35 cellular contexts compared by ENCODE assay signal in the genomic region with DNA sequence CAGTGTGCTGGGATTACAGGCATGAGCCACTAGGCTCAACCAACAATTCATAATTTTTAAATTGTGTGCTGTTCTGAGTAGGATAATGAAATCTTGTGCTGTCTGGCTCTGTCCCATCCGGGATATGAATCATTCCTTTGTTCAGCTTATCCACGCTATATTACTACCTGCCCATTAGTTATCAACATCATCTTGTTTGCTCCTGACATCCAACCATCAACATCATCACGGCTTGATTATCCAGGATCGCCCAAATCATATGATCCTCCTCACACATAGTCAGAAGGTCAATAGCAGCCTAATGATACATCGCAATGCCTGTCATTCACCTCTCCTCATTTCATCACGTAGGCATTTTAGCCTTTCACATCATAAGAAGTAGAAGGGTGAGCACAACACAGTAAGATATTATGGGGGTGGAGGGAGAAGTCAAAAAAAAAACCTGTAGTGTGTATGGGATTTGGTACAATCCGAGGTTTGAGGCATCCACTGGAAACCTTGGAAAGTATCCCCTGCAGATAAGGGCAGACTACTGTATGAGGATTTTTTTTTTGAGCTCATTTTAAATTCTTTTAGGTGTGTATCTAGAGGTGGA.
DNase-seq lines count a peak whose midpoint lies in the region; ATAC-seq, FAIRE-seq and TF ChIP-seq lines count a peak whose summit lies in the region.
"Had no signal": no experiment of that assay in that cellular context is flagged by ENCODE, and none has a peak within 500 bp of the region (broad histone marks: within the 10 kb centered on the region; RNA-seq: fewer than 3 reads in every experiment).

No MANE protein-coding gene starts in this region.

- POLR2A ChIA-PET in A549 (lab: Yijun Ruan, JAX) (interaction anchor here (1.7 kb wide), 1 partner anchor 77 kb away, joined by 6 read pairs; a partner anchor contains a TSS), activated B cell treated with CpG ODN at 0.5 μM for 24 hours (lab: Charles Lee) (interaction anchor here (1.0 kb wide), 1 partner anchor 12 kb away, joined by 3 read pairs; no protein-coding TSS in a partner anchor)

- peaks cover 7% of the 10 kb centered on the region; the same call in 1 of the 3 replicates for H3K9me3 ChIP-seq in A549
- H3K9me3 ChIP-seq: body of pancreas, thyroid gland had no signal

- TF ChIP-seq EP300 in A549 (IDR thresholded peaks at IDR 0.05) = no peak; a peak in 1 of 5 replicates

- CTCF ChIA-PET in A549 (lab: Yijun Ruan, JAX) = interaction anchor here (1.3 kb wide), 1 partner anchor 9 kb away, joined by 3 read pairs; no protein-coding TSS in a partner anchor
- CTCF ChIA-PET in activated B cell treated with CpG ODN at 0.5 μM for 24 hours (lab: Charles Lee) = no interaction called here

- peak overlapping the region in 1 of 2 experiments; percentile 47; a peak in 2 of 6 replicates for H3K27ac ChIP-seq in A549
- H3K27ac ChIP-seq: body of pancreas, parathyroid adenoma, right atrium auricular region, stomach, thyroid gland, WERI-Rb-1 had no signal

- ATAC-seq in A549 (peak; percentile 91 to 96), activated B cell treated with CpG ODN at 0.5 μM for 24 hours (ENCODE audit: low read depth) (no peak)
- ATAC-seq: activated CD8-positive, alpha-beta memory T cell treated with anti-CD3 and anti-CD28 coated beads, Interleukin-2, amount 10 ng/mL, durations not matched to agents 7 days and 5 days; body of pancreas; left cardiac atrium; Right ventricle myocardium inferior had no signal

- peaks cover 16% of the 10 kb centered on the region for H3K9me3 Mint-ChIP-seq in activated B cell treated with CpG ODN at 0.5 μM for 24 hours
- H3K9me3 Mint-ChIP-seq: activated CD4-positive, alpha-beta T cell treated with anti-CD3 and anti-CD28 coated beads, Interleukin-2, amount 10 ng/mL, durations not matched to agents 7 days and 5 days had no signal

- TF ChIP-seq POLR2A in A549 (IDR thresholded peaks at IDR 0.05; ENCODE audit: low read length) = no peak

- peak overlapping the region; percentile 35; the same call in 2 of the 3 replicates for H3K4me2 ChIP-seq in A549
- H3K4me2 ChIP-seq: smooth muscle cell had no signal

- no peaks in the 10 kb centered on the region for H3K27me3 Mint-ChIP-seq in activated B cell treated with CpG ODN at 0.5 μM for 24 hours

- H3K27ac Mint-ChIP-seq in activated B cell treated with CpG ODN at 0.5 μM for 24 hours = peak overlapping the region; percentile 22
- H3K27ac Mint-ChIP-seq: activated CD4-positive, alpha-beta T cell treated with anti-CD3 and anti-CD28 coated beads, Interleukin-2, amount 10 ng/mL, durations not matched to agents 7 days and 5 days; activated CD8-positive, alpha-beta memory T cell treated with anti-CD3 and anti-CD28 coated beads, Interleukin-2, amount 10 ng/mL, durations not matched to agents 7 days and 5 days; H9; nephron progenitor cell had no signal

- H3K4me1 ChIP-seq in A549 = peaks cover 25% of the 10 kb centered on the region
- H3K4me1 ChIP-seq: body of pancreas, parathyroid adenoma, right atrium auricular region, thyroid gland had no signal

- peaks cover 45% of the 10 kb centered on the region for H3K4me1 Mint-ChIP-seq in activated B cell treated with CpG ODN at 0.5 μM for 24 hours
- H3K4me1 Mint-ChIP-seq: H9, nephron progenitor cell had no signal

- intact Hi-C loops in activated B cell treated with CpG ODN at 0.5 μM for 24 hours (cut with micrococcal nuclease) = no loop called here

- no peaks in the 10 kb centered on the region for H3K36me3 Mint-ChIP-seq in activated B cell treated with CpG ODN at 0.5 μM for 24 hours (ENCODE audit: low read depth)

- no peak overlapping the region for H3K4me3 Mint-ChIP-seq in activated B cell treated with CpG ODN at 0.5 μM for 24 hours
- H3K4me3 Mint-ChIP-seq: activated CD4-positive, alpha-beta T cell treated with anti-CD3 and anti-CD28 coated beads, Interleukin-2, amount 10 ng/mL, durations not matched to agents 7 days and 5 days; activated CD8-positive, alpha-beta memory T cell treated with anti-CD3 and anti-CD28 coated beads, Interleukin-2, amount 10 ng/mL, durations not matched to agents 7 days and 5 days; H9; nephron progenitor cell had no signal

- 9% methylated on average over 7 of the region's 7 CpGs for WGBS in A549 (ENCODE audit: missing lambda C conversion rate)

- DNase-seq in A549 (ENCODE audit: low read depth in 1 of 2, low spot score in 1 of 2) (peak; percentile 25 to 77), NCI-H2227 treated with DMSO at 0.1 percent for 48 hours (lab: John Stamatoyannopoulos, UW) (peak; percentile 21), activated B cell treated with CpG ODN at 0.5 μM for 24 hours (no peak), fibroblast of the aortic adventitia (ENCODE audit: low read depth) (peak; percentile 61), NCI-H1092 treated with DMSO at 0.1 percent for 48 hours (lab: John Stamatoyannopoulos, UW) (no peak), NCI-H1436 treated with DMSO at 0.1 percent for 48 hours (lab: John Stamatoyannopoulos, UW) (no peak), NCI-H82 (lab: John Stamatoyannopoulos, UW) (no peak), cerebellar cortex (ENCODE audit: low spot score) (no peak)
- DNase-seq: activated CD4-positive, alpha-beta T cell treated with anti-CD3 and anti-CD28 coated beads, Interleukin-2, amount 10 ng/mL, durations not matched to agents 7 days and 5 days; activated CD8-positive, alpha-beta memory T cell treated with anti-CD3 and anti-CD28 coated beads, Interleukin-2, amount 10 ng/mL, durations not matched to agents 7 days and 5 days; activated naive CD4-positive, alpha-beta T cell treated with Interleukin-2 at 50 U/mL for 16 hours; activated T-cell treated with anti-CD3 and anti-CD28 coated beads, Interleukin-2, amount 50 U/mL, for 48 hours; body of pancreas; DMS153; effector CD8-positive, alpha-beta T cell; erythroblast; H9; left cardiac atrium; MV-4-11; NCI-H69; nephron progenitor cell; stimulated activated CD4-positive, alpha-beta T cell treated with anti-CD3 and anti-CD28 coated beads, Interleukin-1b, Interleukin-23, amount 100 ng/mL, for 48 hours; stimulated activated CD8-positive, alpha-beta memory T cell treated with anti-CD3 and anti-CD28 coated beads, Interleukin-4, amount 100 ng/mL, for 48 hours; stomach; SW 1271; T1000; thyroid gland; WERI-Rb-1 had no signal

- no peak for TF ChIP-seq CTCF in A549 (IDR thresholded peaks at IDR 0.05)
- TF ChIP-seq CTCF in activated B cell treated with CpG ODN at 0.5 μM for 24 hours (IDR thresholded peaks at IDR 0.05) = no peak
- TF ChIP-seq CTCF in fibroblast of the aortic adventitia (IDR thresholded peaks at IDR 0.05; ENCODE audit: insufficient read depth, low read length) = no peak

- no peak for FAIRE-seq in A549 (lab: Jason Lieb, UNC)
- FAIRE-seq: frontal cortex, GM19239, HTR-8/SVneo had no signal

- H3K4me3 ChIP-seq in A549 (no peak overlapping the region), fibroblast of the aortic adventitia (ENCODE audit: low read depth, low read length) (no peak overlapping the region)
- H3K4me3 ChIP-seq: body of pancreas, right atrium auricular region, smooth muscle cell, stomach, thyroid gland had no signal

- no peak for TF ChIP-seq RAD21 in A549 (conservative IDR thresholded peaks at IDR 0.05 in 1 of 2, IDR thresholded peaks at IDR 0.05 in 1 of 2)

TF ChIP-seq in A549, 52 proteins besides CTCF, POLR2A, EP300 and RAD21 (continues in another document):
- TF ChIP-seq, protein P1, sequence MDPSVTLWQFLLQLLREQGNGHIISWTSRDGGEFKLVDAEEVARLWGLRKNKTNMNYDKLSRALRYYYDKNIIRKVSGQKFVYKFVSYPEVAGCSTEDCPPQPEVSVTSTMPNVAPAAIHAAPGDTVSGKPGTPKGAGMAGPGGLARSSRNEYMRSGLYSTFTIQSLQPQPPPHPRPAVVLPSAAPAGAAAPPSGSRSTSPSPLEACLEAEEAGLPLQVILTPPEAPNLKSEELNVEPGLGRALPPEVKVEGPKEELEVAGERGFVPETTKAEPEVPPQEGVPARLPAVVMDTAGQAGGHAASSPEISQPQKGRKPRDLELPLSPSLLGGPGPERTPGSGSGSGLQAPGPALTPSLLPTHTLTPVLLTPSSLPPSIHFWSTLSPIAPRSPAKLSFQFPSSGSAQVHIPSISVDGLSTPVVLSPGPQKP (IDR thresholded peaks at IDR 0.05; ENCODE audit: low read depth, low read length) = no peak
- TF ChIP-seq, protein P2, sequence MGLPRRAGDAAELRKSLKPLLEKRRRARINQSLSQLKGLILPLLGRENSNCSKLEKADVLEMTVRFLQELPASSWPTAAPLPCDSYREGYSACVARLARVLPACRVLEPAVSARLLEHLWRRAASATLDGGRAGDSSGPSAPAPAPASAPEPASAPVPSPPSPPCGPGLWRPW (IDR thresholded peaks at IDR 0.05) = no peak
- TF ChIP-seq JUN (IDR thresholded peaks at IDR 0.05) (no peak), ZC3H11A (IDR thresholded peaks at IDR 0.05) (no peak)
- TF ChIP-seq, protein P3, sequence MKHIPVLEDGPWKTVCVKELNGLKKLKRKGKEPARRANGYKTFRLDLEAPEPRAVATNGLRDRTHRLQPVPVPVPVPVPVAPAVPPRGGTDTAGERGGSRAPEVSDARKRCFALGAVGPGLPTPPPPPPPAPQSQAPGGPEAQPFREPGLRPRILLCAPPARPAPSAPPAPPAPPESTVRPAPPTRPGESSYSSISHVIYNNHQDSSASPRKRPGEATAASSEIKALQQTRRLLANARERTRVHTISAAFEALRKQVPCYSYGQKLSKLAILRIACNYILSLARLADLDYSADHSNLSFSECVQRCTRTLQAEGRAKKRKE (CRISPR knock-in tag; IDR thresholded peaks at IDR 0.05; ENCODE audit: low read depth) = no peak

Comparison
In these comparisons a context has a peak if more than half of its experiments do, and no peak if none do; other contexts are left out.
1. DNase-seq: peak in A549 (2 of 2), NCI-H2227 treated with DMSO at 0.1 percent for 48 hours (single experiment) and fibroblast of the aortic adventitia (single experiment); none in activated B cell treated with CpG ODN at 0.5 μM for 24 hours (single experiment), NCI-H1092 treated with DMSO at 0.1 percent for 48 hours (single experiment), NCI-H1436 treated with DMSO at 0.1 percent for 48 hours (single experiment), NCI-H82 (single experiment) and cerebellar cortex (single experiment).